11 cellular contexts compared by ENCODE assay signal in genomic region chrX:140504371-140505324, GRCh38. TPM values are rescaled to one million over a fixed set of nuclear protein-coding genes. Genes with fewer than 3 reads are reported as not detected.
DNase-seq lines count a peak whose midpoint lies in the region; ATAC-seq and TF ChIP-seq lines count a peak whose summit lies in the region.
"Had no signal": no experiment of that assay in that cellular context is flagged by ENCODE, and none has a peak within 500 bp of the region (broad histone marks: within the 10 kb centered on the region; RNA-seq: fewer than 3 reads in every experiment).

Gene SOX3, minus strand, starts transcription at chrX:140505069. Its CDS starts 9 bp downstream, at chrX:140505060.

- no peak within 1 kb of the TSS for H3K27ac ChIP-seq in SK-N-MC
- H3K27ac ChIP-seq in Karpas-422 (ENCODE audit: low read length), result no peak within 1 kb of the TSS
- no peak within 1 kb of the TSS for H3K27ac ChIP-seq in effector memory CD4-positive, alpha-beta T cell (ENCODE audit: insufficient read depth, low read length, poor library complexity, severe bottlenecking)

- ATAC-seq in natural killer cell, result no peak
- no peak for ATAC-seq in stimulated activated effector memory CD8-positive, alpha-beta T cell treated with anti-CD3 and anti-CD28 coated beads, Interleukin-12 subunit alpha, Interleukin-12 subunit beta, amount 100 ng/mL, for 72 hours

- H3K9me3 Mint-ChIP-seq in natural killer cell, result no peaks in the 10 kb centered on the region
- H3K9me3 Mint-ChIP-seq in stimulated activated effector memory CD8-positive, alpha-beta T cell treated with anti-CD3 and anti-CD28 coated beads, Interleukin-12 subunit alpha, Interleukin-12 subunit beta, amount 100 ng/mL, for 72 hours, result no peaks in the 10 kb centered on the region
- H3K9me3 Mint-ChIP-seq: stimulated activated naive CD8-positive, alpha-beta T cell treated with anti-CD3 and anti-CD28 coated beads, Interleukin-15, Interleukin-2, amounts not matched to agents 100 ng/mL and 50 ng/mL, for 24 hours; T-helper 1 cell treated with Interleukin-12 subunit alpha and Interleukin-12 subunit beta and Interleukin-4 antibody, amounts not matched to agents 30 μg/mL and 1 μg/mL, for 36 hours had no signal

- H2AFZ ChIP-seq in Karpas-422 (ENCODE audit: low read length), result no peak within 1 kb of the TSS

- H3K27me3 ChIP-seq in H7 (ENCODE audit: control insufficient read depth, insufficient read depth, low read length), result peaks cover 90% of the 10 kb centered on the region
- H3K27me3 ChIP-seq in Karpas-422 (ENCODE audit: low read length), result no peaks in the 10 kb centered on the region
- H3K27me3 ChIP-seq in effector memory CD4-positive, alpha-beta T cell (replicated peaks; ENCODE audit: control insufficient read depth, insufficient read depth, low read length, poor library complexity, severe bottlenecking), result peaks cover 3% of the 10 kb centered on the region

- TF ChIP-seq CTCF in natural killer cell (IDR thresholded peaks at IDR 0.05), result no peak

- H3K79me2 ChIP-seq in Karpas-422 (ENCODE audit: low read length), result no peaks in the 10 kb centered on the region

- H3K36me3 Mint-ChIP-seq in natural killer cell, result no peaks in the 10 kb centered on the region
- H3K36me3 Mint-ChIP-seq in stimulated activated effector memory CD8-positive, alpha-beta T cell treated with anti-CD3 and anti-CD28 coated beads, Interleukin-12 subunit alpha, Interleukin-12 subunit beta, amount 100 ng/mL, for 72 hours, result no peaks in the 10 kb centered on the region

- no peak within 1 kb of the TSS for H3K4me2 ChIP-seq in Karpas-422 (ENCODE audit: low read depth, low read length, poor library complexity, severe bottlenecking)

- H3K9me2 ChIP-seq in Karpas-422 (replicated peaks; ENCODE audit: insufficient read depth, low read length), result no peaks in the 10 kb centered on the region

- no peaks in the 10 kb centered on the region for H3K4me1 ChIP-seq in Karpas-422 (ENCODE audit: low read length)
- H3K4me1 ChIP-seq in effector memory CD4-positive, alpha-beta T cell (ENCODE audit: control insufficient read depth, insufficient read depth, low read length, poor library complexity, severe bottlenecking), result no peaks in the 10 kb centered on the region

- no peak within 1 kb of the TSS for H3K9ac ChIP-seq in SK-N-MC (ENCODE audit: insufficient read length)
- no peak within 1 kb of the TSS for H3K9ac ChIP-seq in Karpas-422 (ENCODE audit: low read length)

- intact Hi-C loops in natural killer cell (cut with micrococcal nuclease), result no loop called here

- H3K27ac Mint-ChIP-seq in natural killer cell, result no peak within 1 kb of the TSS
- no peak within 1 kb of the TSS for H3K27ac Mint-ChIP-seq in stimulated activated effector memory CD8-positive, alpha-beta T cell treated with anti-CD3 and anti-CD28 coated beads, Interleukin-12 subunit alpha, Interleukin-12 subunit beta, amount 100 ng/mL, for 72 hours
- H3K27ac Mint-ChIP-seq: stimulated activated naive CD8-positive, alpha-beta T cell treated with anti-CD3 and anti-CD28 coated beads, Interleukin-15, Interleukin-2, amounts not matched to agents 100 ng/mL and 50 ng/mL, for 24 hours had no signal

- H3K4me3 ChIP-seq in H7 (ENCODE audit: insufficient read depth, low read depth, low read length) (peak within 1 kb of the TSS; percentile 54), SK-N-MC (peak within 1 kb of the TSS; percentile 40; the same call in 1 of the 2 replicates), iPS-18c (ENCODE audit: insufficient read depth, low read depth, low read length) (peak within 1 kb of the TSS; percentile 52), skeletal muscle cell (ENCODE audit: low read depth, low read length) (peak within 1 kb of the TSS; percentile 26), Karpas-422 (ENCODE audit: low read length) (no peak within 1 kb of the TSS)
- no peak within 1 kb of the TSS for H3K4me3 ChIP-seq in effector memory CD4-positive, alpha-beta T cell (ENCODE audit: insufficient read depth, low read depth, low read length, poor library complexity, severe bottlenecking)
- H3K4me3 ChIP-seq: mucosa of descending colon had no signal

- peak; percentile 94 for DNase-seq in H7
- no peak for DNase-seq in SK-N-MC (ENCODE audit: low read depth, low spot score)
- no peak for DNase-seq in skeletal muscle cell (ENCODE audit: low read depth)
- DNase-seq in Karpas-422, result no peak
- no peak for DNase-seq in effector memory CD4-positive, alpha-beta T cell
- DNase-seq in natural killer cell, result no peak
- DNase-seq in stimulated activated effector memory CD8-positive, alpha-beta T cell treated with anti-CD3 and anti-CD28 coated beads, Interleukin-12 subunit alpha, Interleukin-12 subunit beta, amount 100 ng/mL, for 72 hours (ENCODE audit: low spot score in 2 of 2), result no peak

- H3K4me1 Mint-ChIP-seq in natural killer cell, result no peaks in the 10 kb centered on the region
- H3K4me1 Mint-ChIP-seq in stimulated activated effector memory CD8-positive, alpha-beta T cell treated with anti-CD3 and anti-CD28 coated beads, Interleukin-12 subunit alpha, Interleukin-12 subunit beta, amount 100 ng/mL, for 72 hours, result no peaks in the 10 kb centered on the region

- H4K20me1 ChIP-seq in Karpas-422 (ENCODE audit: insufficient read depth, low read depth, low read length), result no peaks in the 10 kb centered on the region

- H3K36me3 ChIP-seq in H7 (replicated peaks; ENCODE audit: control insufficient read depth, insufficient read depth, low read length) (no peaks in the 10 kb centered on the region), SK-N-MC (ENCODE audit: insufficient read depth, low read length) (no peaks in the 10 kb centered on the region), Karpas-422 (ENCODE audit: insufficient read depth, low read length) (no peaks in the 10 kb centered on the region)
- H3K36me3 ChIP-seq in effector memory CD4-positive, alpha-beta T cell (ENCODE audit: control insufficient read depth, insufficient read depth, low read length), result no peaks in the 10 kb centered on the region

- H3K27me3 Mint-ChIP-seq in natural killer cell (ENCODE audit: low read depth in 2 of 2), result peaks cover 30 to 45% of the 10 kb centered on the region in 2 donors

- H3K9me3 ChIP-seq in SK-N-MC (ENCODE audit: low read depth, low read length) (no peaks in the 10 kb centered on the region), iPS-18c (ENCODE audit: control insufficient read depth, insufficient read depth, low read length) (peaks cover 15% of the 10 kb centered on the region), Karpas-422 (ENCODE audit: low read length) (peaks cover 5% of the 10 kb centered on the region; the same call in 1 of the 2 replicates)
- H3K9me3 ChIP-seq in effector memory CD4-positive, alpha-beta T cell (ENCODE audit: control insufficient read depth, low read length), result no peaks in the 10 kb centered on the region
- H3K9me3 ChIP-seq: mucosa of descending colon had no signal

- no peak within 1 kb of the TSS for H3K4me3 Mint-ChIP-seq in natural killer cell
- no peak within 1 kb of the TSS for H3K4me3 Mint-ChIP-seq in stimulated activated effector memory CD8-positive, alpha-beta T cell treated with anti-CD3 and anti-CD28 coated beads, Interleukin-12 subunit alpha, Interleukin-12 subunit beta, amount 100 ng/mL, for 72 hours
- H3K4me3 Mint-ChIP-seq: T-helper 1 cell treated with Interleukin-12 subunit alpha and Interleukin-12 subunit beta and Interleukin-4 antibody, amounts not matched to agents 30 μg/mL and 1 μg/mL, for 36 hours had no signal

RNA-seq across cellular contexts. Expression of gene SOX3, which starts in this region (rescaled TPM):
- 3.9 and 6.8 TPM in 2 replicates for total RNA-seq in H7 (2014; rRNA removed; shearing (Covaris generic))
- not detected in 2 replicates for total RNA-seq in Karpas-422 (2014; rRNA removed; shearing (Covaris generic); ENCODE audit: low replicate concordance)
- total RNA-seq in natural killer cell, result not detected
- total RNA-seq: mucosa of descending colon had no signal

Comparison
In these comparisons a context has a peak if more than half of its experiments do, and no peak if none do; other contexts are left out.
1. H3K4me3 ChIP-seq: peak in H7 (single experiment), SK-N-MC (single experiment), iPS-18c (single experiment) and skeletal muscle cell (single experiment); none in Karpas-422 (single experiment) and effector memory CD4-positive, alpha-beta T cell (single experiment).